ENCODE assay signal across 11 cellular contexts in genomic region chr13:79483302-79483701, GRCh38. TPM values are rescaled to one million over a fixed set of nuclear protein-coding genes. Genes with fewer than 3 reads are reported as not detected.
DNase-seq lines count a peak whose midpoint lies in the region; ATAC-seq and TF ChIP-seq lines count a peak whose summit lies in the region.
"Had no signal": no experiment of that assay in that cellular context is flagged by ENCODE, and none has a peak within 500 bp of the region (broad histone marks: within the 10 kb centered on the region; RNA-seq: fewer than 3 reads in every experiment).

No MANE protein-coding gene starts in this region.

- no peaks in the 10 kb centered on the region for H3K9me3 Mint-ChIP-seq in activated naive CD4-positive, alpha-beta T cell treated with anti-CD3 and anti-CD28 coated beads for 36 hours
- no peaks in the 10 kb centered on the region for H3K9me3 Mint-ChIP-seq in activated CD8-positive, alpha-beta T cell treated with anti-CD3 and anti-CD28 coated beads, Interleukin-2, amount 10 ng/mL, durations not matched to agents 7 days and 5 days (ENCODE audit: insufficient read depth)

- POLR2A ChIA-PET in activated CD8-positive, alpha-beta T cell treated with anti-CD3 and anti-CD28 coated beads, Interleukin-2, amount 10 ng/mL, durations not matched to agents 7 days and 5 days (lab: Charles Lee): interaction anchor here (1.3 kb wide), 1 partner anchor 46 kb away, joined by 4 read pairs; no protein-coding TSS in a partner anchor

- intact Hi-C loops in activated naive CD4-positive, alpha-beta T cell treated with anti-CD3 and anti-CD28 coated beads for 36 hours (cut with micrococcal nuclease): loop anchor here (5.0 to 10.0 kb wide), 3 partner anchors 161 to 829 kb away; partner anchors contain the start of gene OBI1
- intact Hi-C loops in prostate gland (cut with DNase I): no loop called here

- 73% methylated on average over 1 of the region's 1 CpG for WGBS in prostate gland

- ATAC-seq in activated CD8-positive, alpha-beta T cell treated with anti-CD3 and anti-CD28 coated beads, Interleukin-2, amount 10 ng/mL, durations not matched to agents 7 days and 5 days: no peak
- ATAC-seq in GM18868 (IDR thresholded peaks at IDR 0.05; ENCODE audit: unreplicated experiment): no peak

- H3K36me3 Mint-ChIP-seq in activated naive CD4-positive, alpha-beta T cell treated with anti-CD3 and anti-CD28 coated beads for 36 hours (ENCODE audit: low read depth): peaks cover 14% of the 10 kb centered on the region
- H3K36me3 Mint-ChIP-seq in activated CD8-positive, alpha-beta T cell treated with anti-CD3 and anti-CD28 coated beads, Interleukin-2, amount 10 ng/mL, durations not matched to agents 7 days and 5 days (ENCODE audit: low read depth): peaks cover 2% of the 10 kb centered on the region

- no peaks in the 10 kb centered on the region for H3K4me1 ChIP-seq in prostate gland (replicated peaks)

- peak overlapping the region; percentile 97 for H3K27ac Mint-ChIP-seq in activated naive CD4-positive, alpha-beta T cell treated with anti-CD3 and anti-CD28 coated beads for 36 hours
- no peak overlapping the region for H3K27ac Mint-ChIP-seq in activated CD8-positive, alpha-beta T cell treated with anti-CD3 and anti-CD28 coated beads, Interleukin-2, amount 10 ng/mL, durations not matched to agents 7 days and 5 days

- no peaks in the 10 kb centered on the region for H3K27me3 Mint-ChIP-seq in activated naive CD4-positive, alpha-beta T cell treated with anti-CD3 and anti-CD28 coated beads for 36 hours (ENCODE audit: low read depth)
- H3K27me3 Mint-ChIP-seq in activated CD8-positive, alpha-beta T cell treated with anti-CD3 and anti-CD28 coated beads, Interleukin-2, amount 10 ng/mL, durations not matched to agents 7 days and 5 days (ENCODE audit: low read depth): peaks cover 7% of the 10 kb centered on the region

- peak overlapping the region; percentile 72 for H3K4me3 Mint-ChIP-seq in activated naive CD4-positive, alpha-beta T cell treated with anti-CD3 and anti-CD28 coated beads for 36 hours
- peak overlapping the region; percentile 51 for H3K4me3 Mint-ChIP-seq in activated CD8-positive, alpha-beta T cell treated with anti-CD3 and anti-CD28 coated beads, Interleukin-2, amount 10 ng/mL, durations not matched to agents 7 days and 5 days

- CTCF ChIA-PET in activated naive CD4-positive, alpha-beta T cell treated with anti-CD3 and anti-CD28 coated beads for 36 hours (lab: Charles Lee): interaction anchor here (1.1 to 3.2 kb wide), 7 partner anchors 11 to 67 kb away, joined by 3 to 25 read pairs (median 6); no protein-coding TSS in a partner anchor
- CTCF ChIA-PET in activated CD8-positive, alpha-beta T cell treated with anti-CD3 and anti-CD28 coated beads, Interleukin-2, amount 10 ng/mL, durations not matched to agents 7 days and 5 days (lab: Charles Lee): interaction anchor here (0.9 to 5.4 kb wide), 12 partner anchors 10 to 73 kb away, joined by 3 to 35 read pairs (median 6); no protein-coding TSS in a partner anchor

- H3K36me3 ChIP-seq in prostate gland: no peaks in the 10 kb centered on the region
- H3K36me3 ChIP-seq: Peyer's patch had no signal

- TF ChIP-seq CTCF in foreskin fibroblast (IDR thresholded peaks at IDR 0.05; ENCODE audit: low read depth, low read length) (no peak), prostate gland (IDR thresholded peaks at IDR 0.05) (no peak)

- DNase-seq in activated naive CD4-positive, alpha-beta T cell treated with anti-CD3 and anti-CD28 coated beads for 36 hours: no peak
- DNase-seq in activated naive CD4-positive, alpha-beta T cell treated with anti-CD3 and anti-CD28 coated beads, Interleukin-2, amount 50 U/mL, for 16 hours: no peak
- DNase-seq in activated CD8-positive, alpha-beta T cell treated with anti-CD3 and anti-CD28 coated beads, Interleukin-2, amount 10 ng/mL, durations not matched to agents 7 days and 5 days: no peak
- DNase-seq in foreskin fibroblast: peak; percentile 56 to 63
- DNase-seq in stromal cell of bone marrow (ENCODE audit: low read depth): peak; percentile 41
- DNase-seq in NCI-H1105 treated with DMSO at 0.1 percent for 48 hours (lab: John Stamatoyannopoulos, UW): no peak
- DNase-seq in prostate gland (ENCODE audit: low spot score): no peak
- DNase-seq: NCI-H1417 treated with DMSO at 0.1 percent for 48 hours, Peyer's patch had no signal

- H3K27ac ChIP-seq in prostate gland: no peak overlapping the region
- H3K27ac ChIP-seq: C4-2B had no signal

- H3K4me1 Mint-ChIP-seq in activated naive CD4-positive, alpha-beta T cell treated with anti-CD3 and anti-CD28 coated beads for 36 hours (ENCODE audit: low read depth): peaks cover 70% of the 10 kb centered on the region
- peaks cover 67% of the 10 kb centered on the region for H3K4me1 Mint-ChIP-seq in activated CD8-positive, alpha-beta T cell treated with anti-CD3 and anti-CD28 coated beads, Interleukin-2, amount 10 ng/mL, durations not matched to agents 7 days and 5 days (ENCODE audit: low read depth)

- TF ChIP-seq POLR2A in prostate gland (IDR thresholded peaks at IDR 0.05): no peak

- H3K9me3 ChIP-seq in prostate gland: no peaks in the 10 kb centered on the region
- H3K9me3 ChIP-seq: Peyer's patch had no signal

- H3K27me3 ChIP-seq in prostate gland (replicated peaks; ENCODE audit: insufficient read depth): no peaks in the 10 kb centered on the region
- H3K27me3 ChIP-seq: Peyer's patch had no signal

- H3K4me3 ChIP-seq in foreskin fibroblast (ENCODE audit: low read depth in 1 of 2, low read length in 2 of 2) (peak overlapping the region; percentile 92 to 93), prostate gland (no peak overlapping the region)

RNA-seq across cellular contexts. Expression of gene NDFIP2, which starts 2.3 kb away (rescaled TPM):
- 10 to 100 TPM; 89.5 to 90.8 TPM for total RNA-seq in activated naive CD4-positive, alpha-beta T cell treated with anti-CD3 and anti-CD28 coated beads for 36 hours
- total RNA-seq in activated CD8-positive, alpha-beta T cell treated with anti-CD3 and anti-CD28 coated beads, Interleukin-2, amount 10 ng/mL, durations not matched to agents 7 days and 5 days: 10 to 100 TPM; 13.4 to 15.3 TPM
- total RNA-seq in prostate gland: 10 to 100 TPM; 22.2 to 30.8 TPM

Comparison
In these comparisons a context has a peak if more than half of its experiments do, and no peak if none do; other contexts are left out.
1. DNase-seq: peak in foreskin fibroblast (2 of 2) and stromal cell of bone marrow (single experiment); none in activated naive CD4-positive, alpha-beta T cell treated with anti-CD3 and anti-CD28 coated beads for 36 hours (single experiment), activated naive CD4-positive, alpha-beta T cell treated with anti-CD3 and anti-CD28 coated beads, Interleukin-2, amount 50 U/mL, for 16 hours (single experiment), activated CD8-positive, alpha-beta T cell treated with anti-CD3 and anti-CD28 coated beads, Interleukin-2, amount 10 ng/mL, durations not matched to agents 7 days and 5 days (single experiment), NCI-H1105 treated with DMSO at 0.1 percent for 48 hours (single experiment) and prostate gland (single experiment).
2. H3K4me3 ChIP-seq: peak in foreskin fibroblast (2 of 2); none in prostate gland (0 of 2).